ENCODE assay signal across 1 cellular context in the genomic region with DNA sequence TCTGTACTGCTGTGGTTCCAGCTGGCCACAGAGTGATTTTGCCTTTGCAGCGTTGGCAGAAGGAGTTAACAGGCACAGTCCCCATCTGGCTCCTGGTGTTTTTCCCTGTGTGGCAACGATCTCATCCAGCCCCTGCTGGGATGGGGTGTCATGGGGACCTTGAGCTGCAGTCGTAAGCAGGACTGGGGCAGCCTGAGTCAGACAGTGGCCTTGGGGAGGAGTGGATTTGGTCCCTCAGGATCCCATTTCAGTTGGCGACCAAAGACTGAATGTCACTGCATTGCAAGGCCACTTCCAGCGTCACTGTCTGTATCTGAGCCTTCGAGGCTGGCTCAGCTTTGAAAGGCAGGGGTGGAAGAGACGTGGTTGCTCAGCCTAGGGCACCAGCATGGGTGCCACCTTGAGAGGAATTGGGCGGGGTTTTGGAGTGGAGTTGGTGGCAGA.
A peak's percentile ranks its signal among the peaks of the same experiment; 100 is the strongest.
TF ChIP-seq lines count a peak whose summit lies in the region.

No MANE protein-coding gene starts in this region.

TF ChIP-seq in HepG2, 621 proteins besides CTCF, POLR2A, EP300 and RAD21 (continued from another document and continues in another):
- TF ChIP-seq SKI (IDR thresholded peaks at IDR 0.05; ENCODE audit: partially characterized antibody): peak; percentile 75
- TF ChIP-seq XRCC5 (optimal IDR thresholded peaks at IDR 0.05; ENCODE audit: low read length): peak; percentile 23
- TF ChIP-seq E2F2 (CRISPR knock-in tag; IDR thresholded peaks at IDR 0.05; ENCODE audit: borderline replicate concordance): no peak
- TF ChIP-seq ZNF317 (CRISPR knock-in tag; IDR thresholded peaks at IDR 0.05): 0 out of 2 replicates have a peak, but pooled peaks have one; percentile 42
- TF ChIP-seq, protein P1, sequence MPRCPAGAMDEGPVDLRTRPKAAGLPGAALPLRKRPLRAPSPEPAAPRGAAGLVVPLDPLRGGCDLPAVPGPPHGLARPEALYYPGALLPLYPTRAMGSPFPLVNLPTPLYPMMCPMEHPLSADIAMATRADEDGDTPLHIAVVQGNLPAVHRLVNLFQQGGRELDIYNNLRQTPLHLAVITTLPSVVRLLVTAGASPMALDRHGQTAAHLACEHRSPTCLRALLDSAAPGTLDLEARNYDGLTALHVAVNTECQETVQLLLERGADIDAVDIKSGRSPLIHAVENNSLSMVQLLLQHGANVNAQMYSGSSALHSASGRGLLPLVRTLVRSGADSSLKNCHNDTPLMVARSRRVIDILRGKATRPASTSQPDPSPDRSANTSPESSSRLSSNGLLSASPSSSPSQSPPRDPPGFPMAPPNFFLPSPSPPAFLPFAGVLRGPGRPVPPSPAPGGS (CRISPR knock-in tag; IDR thresholded peaks at IDR 0.05): 0 out of 2 replicates have a peak, but pooled peaks have one; percentile 23
- TF ChIP-seq, protein P2, sequence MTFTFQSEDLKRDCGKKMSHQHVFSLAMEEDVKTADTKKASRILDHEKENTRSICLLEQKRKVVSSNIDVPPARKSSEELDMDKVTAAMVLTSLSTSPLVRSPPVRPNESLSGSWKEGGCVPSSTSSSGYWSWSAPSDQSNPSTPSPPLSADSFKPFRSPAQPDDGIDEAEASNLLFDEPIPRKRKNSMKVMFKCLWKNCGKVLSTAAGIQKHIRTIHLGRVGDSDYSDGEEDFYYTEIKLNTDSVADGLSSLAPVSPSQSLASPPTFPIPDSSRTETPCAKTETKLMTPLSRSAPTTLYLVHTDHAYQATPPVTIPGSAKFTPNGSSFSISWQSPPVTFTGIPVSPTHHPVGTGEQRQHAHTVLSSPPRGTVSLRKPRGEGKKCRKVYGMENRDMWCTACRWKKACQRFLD (CRISPR knock-in tag; IDR thresholded peaks at IDR 0.05; ENCODE audit: borderline replicate concordance): no peak
- TF ChIP-seq ZNF205 (CRISPR knock-in tag; IDR thresholded peaks at IDR 0.05): no peak
- peak; percentile 56 for TF ChIP-seq KDM2A (CRISPR knock-in tag; IDR thresholded peaks at IDR 0.05; ENCODE audit: borderline replicate concordance, low read depth)
- TF ChIP-seq ZNF652 (CRISPR knock-in tag; IDR thresholded peaks at IDR 0.05; ENCODE audit: borderline replicate concordance, low read depth): peak; percentile 76
- TF ChIP-seq NONO (IDR thresholded peaks at IDR 0.05): no peak
- TF ChIP-seq NONO (CRISPR knock-in tag; conservative IDR thresholded peaks at IDR 0.05): no peak
- TF ChIP-seq ZNF33B (CRISPR knock-in tag; IDR thresholded peaks at IDR 0.05): peak; percentile 35; the same call in 1 of the 2 replicates
- no peak for TF ChIP-seq ZNF281 (CRISPR knock-in tag; IDR thresholded peaks at IDR 0.05; ENCODE audit: borderline replicate concordance)
- TF ChIP-seq, protein P3, sequence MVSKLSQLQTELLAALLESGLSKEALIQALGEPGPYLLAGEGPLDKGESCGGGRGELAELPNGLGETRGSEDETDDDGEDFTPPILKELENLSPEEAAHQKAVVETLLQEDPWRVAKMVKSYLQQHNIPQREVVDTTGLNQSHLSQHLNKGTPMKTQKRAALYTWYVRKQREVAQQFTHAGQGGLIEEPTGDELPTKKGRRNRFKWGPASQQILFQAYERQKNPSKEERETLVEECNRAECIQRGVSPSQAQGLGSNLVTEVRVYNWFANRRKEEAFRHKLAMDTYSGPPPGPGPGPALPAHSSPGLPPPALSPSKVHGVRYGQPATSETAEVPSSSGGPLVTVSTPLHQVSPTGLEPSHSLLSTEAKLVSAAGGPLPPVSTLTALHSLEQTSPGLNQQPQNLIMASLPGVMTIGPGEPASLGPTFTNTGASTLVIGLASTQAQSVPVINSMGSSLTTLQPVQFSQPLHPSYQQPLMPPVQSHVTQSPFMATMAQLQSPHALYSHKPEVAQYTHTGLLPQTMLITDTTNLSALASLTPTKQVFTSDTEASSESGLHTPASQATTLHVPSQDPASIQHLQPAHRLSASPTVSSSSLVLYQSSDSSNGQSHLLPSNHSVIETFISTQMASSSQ (IDR thresholded peaks at IDR 0.05; ENCODE audit: low read depth): no peak
- TF ChIP-seq, protein P3 (CRISPR knock-in tag; IDR thresholded peaks at IDR 0.05; ENCODE audit: borderline replicate concordance): 0 out of 2 replicates have a peak, but pooled peaks have one; percentile 20
- no peak for TF ChIP-seq CENPX (CRISPR knock-in tag; IDR thresholded peaks at IDR 0.05)
- TF ChIP-seq YY1 (IDR thresholded peaks at IDR 0.05; ENCODE audit: insufficient read depth, insufficient replicate concordance, low read depth, low read length): peak; percentile 13
- no peak for TF ChIP-seq GLI4 (CRISPR knock-in tag; IDR thresholded peaks at IDR 0.05; ENCODE audit: borderline replicate concordance)
- peak; percentile 41; the same call in 1 of the 2 replicates for TF ChIP-seq ZNF335 (CRISPR knock-in tag; IDR thresholded peaks at IDR 0.05)
- TF ChIP-seq HOXA3 (CRISPR knock-in tag; IDR thresholded peaks at IDR 0.05): peak; percentile 36; the same call in 1 of the 2 replicates
- TF ChIP-seq THAP9 (CRISPR knock-in tag; IDR thresholded peaks at IDR 0.05; ENCODE audit: borderline replicate concordance): peak; percentile 44; the same call in 1 of the 2 replicates
- no peak for TF ChIP-seq STAT6 (CRISPR knock-in tag; IDR thresholded peaks at IDR 0.05; ENCODE audit: borderline replicate concordance)
- peak; percentile 57; the same call in 1 of the 2 replicates for TF ChIP-seq HNF4A (CRISPR knock-in tag; IDR thresholded peaks at IDR 0.05)
- TF ChIP-seq FOXO1 (CRISPR knock-in tag; IDR thresholded peaks at IDR 0.05): peak; percentile 25; the same call in 1 of the 2 replicates
- TF ChIP-seq, protein P4, sequence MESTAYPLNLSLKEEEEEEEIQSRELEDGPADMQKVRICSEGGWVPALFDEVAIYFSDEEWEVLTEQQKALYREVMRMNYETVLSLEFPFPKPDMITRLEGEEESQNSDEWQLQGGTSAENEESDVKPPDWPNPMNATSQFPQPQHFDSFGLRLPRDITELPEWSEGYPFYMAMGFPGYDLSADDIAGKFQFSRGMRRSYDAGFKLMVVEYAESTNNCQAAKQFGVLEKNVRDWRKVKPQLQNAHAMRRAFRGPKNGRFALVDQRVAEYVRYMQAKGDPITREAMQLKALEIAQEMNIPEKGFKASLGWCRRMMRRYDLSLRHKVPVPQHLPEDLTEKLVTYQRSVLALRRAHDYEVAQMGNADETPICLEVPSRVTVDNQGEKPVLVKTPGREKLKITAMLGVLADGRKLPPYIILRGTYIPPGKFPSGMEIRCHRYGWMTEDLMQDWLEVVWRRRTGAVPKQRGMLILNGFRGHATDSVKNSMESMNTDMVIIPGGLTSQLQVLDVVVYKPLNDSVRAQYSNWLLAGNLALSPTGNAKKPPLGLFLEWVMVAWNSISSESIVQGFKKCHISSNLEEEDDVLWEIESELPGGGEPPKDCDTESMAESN (CRISPR knock-in tag; conservative IDR thresholded peaks at IDR 0.05): no peak
- no peak for TF ChIP-seq ZNF329 (CRISPR knock-in tag; IDR thresholded peaks at IDR 0.05; ENCODE audit: low read depth)
- no peak for TF ChIP-seq TGIF2 (CRISPR knock-in tag; IDR thresholded peaks at IDR 0.05)
- no peak for TF ChIP-seq MYNN (CRISPR knock-in tag; IDR thresholded peaks at IDR 0.05; ENCODE audit: low read depth)
- TF ChIP-seq, protein P5, sequence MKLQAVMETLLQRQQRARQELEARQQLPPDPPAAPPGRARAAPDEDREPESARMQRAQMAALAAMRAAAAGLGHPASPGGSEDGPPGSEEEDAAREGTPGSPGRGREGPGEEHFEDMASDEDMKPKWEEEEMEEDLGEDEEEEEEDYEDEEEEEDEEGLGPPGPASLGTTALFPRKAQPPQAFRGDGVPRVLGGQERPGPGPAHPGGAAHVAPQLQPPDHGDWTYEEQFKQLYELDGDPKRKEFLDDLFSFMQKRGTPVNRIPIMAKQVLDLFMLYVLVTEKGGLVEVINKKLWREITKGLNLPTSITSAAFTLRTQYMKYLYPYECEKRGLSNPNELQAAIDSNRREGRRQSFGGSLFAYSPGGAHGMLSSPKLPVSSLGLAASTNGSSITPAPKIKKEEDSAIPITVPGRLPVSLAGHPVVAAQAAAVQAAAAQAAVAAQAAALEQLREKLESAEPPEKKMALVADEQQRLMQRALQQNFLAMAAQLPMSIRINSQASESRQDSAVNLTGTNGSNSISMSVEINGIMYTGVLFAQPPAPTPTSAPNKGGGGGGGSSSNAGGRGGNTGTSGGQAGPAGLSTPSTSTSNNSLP (IDR thresholded peaks at IDR 0.05; ENCODE audit: low read depth, low read length): no peak
- TF ChIP-seq, protein P6, sequence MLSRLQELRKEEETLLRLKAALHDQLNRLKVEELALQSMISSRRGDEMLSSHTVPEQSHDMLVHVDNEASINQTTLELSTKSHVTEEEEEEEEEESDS (CRISPR knock-in tag; IDR thresholded peaks at IDR 0.05; ENCODE audit: borderline replicate concordance): no peak
- TF ChIP-seq ADNP (CRISPR knock-in tag; IDR thresholded peaks at IDR 0.05): no peak
- no peak for TF ChIP-seq ZNF792 (CRISPR knock-in tag; IDR thresholded peaks at IDR 0.05)
- TF ChIP-seq ZNF598 (CRISPR knock-in tag; IDR thresholded peaks at IDR 0.05; ENCODE audit: borderline replicate concordance): peak; percentile 60; the same call in 1 of the 2 replicates
- TF ChIP-seq ZNF740 (CRISPR knock-in tag; IDR thresholded peaks at IDR 0.05): no peak
